In the genomic region with DNA sequence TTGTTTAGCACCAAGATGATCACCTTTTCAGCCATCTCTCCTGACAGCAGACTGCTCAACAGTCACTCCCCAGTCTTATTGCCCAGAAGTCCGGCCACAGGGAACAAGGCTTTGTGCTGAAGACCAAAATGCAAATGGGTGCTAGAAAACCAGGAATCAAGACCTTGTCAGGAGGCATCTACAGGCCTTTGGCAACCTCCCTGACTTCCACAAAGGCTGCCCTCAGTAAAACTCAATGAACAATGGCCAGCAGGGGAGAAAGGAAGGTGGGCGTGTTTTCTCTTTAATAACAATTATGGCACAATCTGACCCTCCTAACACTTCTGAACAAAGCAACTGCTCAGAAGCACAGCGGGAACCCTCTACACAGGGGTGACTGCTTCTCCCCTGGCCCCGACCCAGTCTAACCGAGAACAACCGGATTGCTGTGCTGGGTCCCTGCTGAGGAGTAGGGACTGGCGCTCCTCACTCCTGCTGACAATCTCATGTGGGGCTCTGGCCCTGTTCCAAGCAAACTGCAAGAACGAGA, we compare ENCODE assay signal across 1 cellular context.
A peak's percentile ranks its signal among the peaks of the same experiment; 100 is the strongest.
TF ChIP-seq lines count a peak whose summit lies in the region.

No MANE protein-coding gene starts in this region.

TF ChIP-seq in HepG2, 621 proteins besides CTCF, POLR2A, EP300 and RAD21:
- TF ChIP-seq ZNF3 (CRISPR knock-in tag; IDR thresholded peaks at IDR 0.05) = no peak
- TF ChIP-seq EEA1 (CRISPR knock-in tag; IDR thresholded peaks at IDR 0.05; ENCODE audit: borderline replicate concordance) = 0 out of 2 replicates have a peak, but pooled peaks have one; percentile 40
- 0 out of 2 replicates have a peak, but pooled peaks have one; percentile 42 for TF ChIP-seq HIVEP1 (CRISPR knock-in tag; IDR thresholded peaks at IDR 0.05)
- TF ChIP-seq ATAD3A (CRISPR knock-in tag; IDR thresholded peaks at IDR 0.05) = no peak
- TF ChIP-seq POLR2G (IDR thresholded peaks at IDR 0.05; ENCODE audit: low read depth, low read length) = peak; percentile 27; the same call in 1 of the 2 replicates
- TF ChIP-seq KDM2A (CRISPR knock-in tag; IDR thresholded peaks at IDR 0.05; ENCODE audit: borderline replicate concordance, low read depth) = 0 out of 2 replicates have a peak, but pooled peaks have one; percentile 19
- peak; percentile 29 for TF ChIP-seq AGO2 (optimal IDR thresholded peaks at IDR 0.05; ENCODE audit: low read depth, low read length)
- 0 out of 2 replicates have a peak, but pooled peaks have one; percentile 6 for TF ChIP-seq ZNF235 (CRISPR knock-in tag; IDR thresholded peaks at IDR 0.05; ENCODE audit: borderline replicate concordance)
- TF ChIP-seq SOX6 (IDR thresholded peaks at IDR 0.05) = no peak
- 0 out of 2 replicates have a peak, but pooled peaks have one; percentile 12 for TF ChIP-seq SOX6 (CRISPR knock-in tag; IDR thresholded peaks at IDR 0.05)
- TF ChIP-seq, protein P1, sequence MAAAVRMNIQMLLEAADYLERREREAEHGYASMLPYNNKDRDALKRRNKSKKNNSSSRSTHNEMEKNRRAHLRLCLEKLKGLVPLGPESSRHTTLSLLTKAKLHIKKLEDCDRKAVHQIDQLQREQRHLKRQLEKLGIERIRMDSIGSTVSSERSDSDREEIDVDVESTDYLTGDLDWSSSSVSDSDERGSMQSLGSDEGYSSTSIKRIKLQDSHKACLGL (CRISPR knock-in tag; IDR thresholded peaks at IDR 0.05) = 0 out of 2 replicates have a peak, but pooled peaks have one; percentile 25
